ENCODE assay signal across 26 cellular contexts in the genomic region with DNA sequence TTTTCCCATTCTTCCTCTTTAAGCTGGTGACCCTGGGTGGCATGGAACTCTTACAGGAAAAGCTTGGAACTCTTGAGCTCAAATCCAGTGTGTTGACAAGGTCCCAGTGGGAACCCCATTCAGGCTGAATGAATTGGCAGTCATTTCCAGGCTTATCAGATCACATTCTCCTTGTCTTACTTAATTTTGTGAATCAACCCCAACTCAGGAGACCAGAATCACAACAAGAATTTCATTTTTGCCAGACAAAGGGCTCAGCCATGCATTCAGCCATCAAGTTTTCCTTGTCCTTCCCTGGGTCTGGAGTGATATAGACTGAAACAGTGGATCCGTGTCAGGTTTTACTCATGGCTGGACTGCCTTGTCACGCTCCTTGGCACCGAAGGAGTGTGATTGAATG.
DNase-seq lines count a peak whose midpoint lies in the region; ATAC-seq and TF ChIP-seq lines count a peak whose summit lies in the region.
"Had no signal": no experiment of that assay in that cellular context is flagged by ENCODE, and none has a peak within 500 bp of the region (broad histone marks: within the 10 kb centered on the region; RNA-seq: fewer than 3 reads in every experiment).

No MANE protein-coding gene starts in this region.

- no peak overlapping the region for H3K23ac ChIP-seq in trophoblast cell (ENCODE audit: low read length)

- 32 to 38% methylated on average over 3 of the region's 3 CpGs for WGBS in GM23248 (ENCODE audit: low coverage in 1 of 2, low lambda C conversion rate in 2 of 2, missing lambda C conversion rate in 2 of 2), 2 experiments
- WGBS in trophoblast cell (ENCODE audit: extremely low coverage, insufficient coverage, insufficient read length), result no CpG with 5 or more reads among the region's 3 CpGs

- peak overlapping the region; percentile 96 for H2BK5ac ChIP-seq in trophoblast cell (ENCODE audit: low read depth, low read length, poor library complexity)

- H2BK12ac ChIP-seq in trophoblast cell (ENCODE audit: low read length), result peak overlapping the region; percentile 100

- no peak overlapping the region for H4K12ac ChIP-seq in trophoblast cell (ENCODE audit: low read depth, low read length)

- no peaks in the 10 kb centered on the region for H3K36me3 ChIP-seq in GM23248 (ENCODE audit: low read depth)
- H3K36me3 ChIP-seq in kidney epithelial cell (ENCODE audit: control insufficient read depth, insufficient read depth, low read length), result no peaks in the 10 kb centered on the region
- H3K36me3 ChIP-seq in trophoblast cell (ENCODE audit: control insufficient read depth in 1 of 2, insufficient read depth in 2 of 2, low read length in 2 of 2), result no peaks in the 10 kb centered on the region
- H3K36me3 ChIP-seq: BE2C, colonic mucosa, esophagus squamous epithelium, HAP-1, neutrophil, uterus had no signal

- H3K9me3 Mint-ChIP-seq in chondrocyte (ENCODE audit: low read depth), result peaks cover 2% of the 10 kb centered on the region
- H3K9me3 Mint-ChIP-seq: activated B cell treated with CpG ODN at 0.5 μM for 24 hours; activated naive CD8-positive, alpha-beta T cell treated with anti-CD3 and anti-CD28 coated beads, Interleukin-2, amount 10 ng/mL, durations not matched to agents 7 days and 5 days had no signal

- no peak for TF ChIP-seq POLR2A in GM18505 (IDR thresholded peaks at IDR 0.05; ENCODE audit: borderline replicate concordance, extremely low read depth, insufficient read depth, insufficient read length)

- no peak for ATAC-seq in T-helper 17 cell
- ATAC-seq in GM18505 (IDR thresholded peaks at IDR 0.05; ENCODE audit: unreplicated experiment), result no peak
- ATAC-seq: body of pancreas; SK-N-SH treated with all-trans-retinoic acid at 6 μM for 48 hours; stimulated activated naive B cell treated with anti-CD40 and anti-IgM and Interleukin-4, amounts not matched to agents 10 μg/mL and 1 μg/mL and 100 μg/mL, for 72 hours had no signal

- no peaks in the 10 kb centered on the region for H3F3A ChIP-seq in GM23248 (ENCODE audit: insufficient read depth)

- H3K4me3 ChIP-seq in GM23248, result no peak overlapping the region
- no peak overlapping the region for H3K4me3 ChIP-seq in kidney epithelial cell (ENCODE audit: low read depth, low read length)
- no peak overlapping the region for H3K4me3 ChIP-seq in trophoblast cell (ENCODE audit: low read depth, low read length)
- H3K4me3 ChIP-seq: body of pancreas, colonic mucosa, esophagus squamous epithelium, HAP-1, lung, uterus had no signal

- H3K4me1 Mint-ChIP-seq in T-helper 17 cell, result no peaks in the 10 kb centered on the region
- H3K4me1 Mint-ChIP-seq in chondrocyte (ENCODE audit: low read depth), result peaks cover 18% of the 10 kb centered on the region
- H3K4me1 Mint-ChIP-seq: activated B cell treated with CpG ODN at 0.5 μM for 24 hours; activated naive CD8-positive, alpha-beta T cell treated with anti-CD3 and anti-CD28 coated beads, Interleukin-2, amount 10 ng/mL, durations not matched to agents 7 days and 5 days; stimulated activated naive B cell treated with anti-CD40 and anti-IgM and Interleukin-4, amounts not matched to agents 10 μg/mL and 1 μg/mL and 100 μg/mL, for 72 hours had no signal

- H3K36me3 Mint-ChIP-seq in T-helper 17 cell (ENCODE audit: low read depth) (no peaks in the 10 kb centered on the region), chondrocyte (ENCODE audit: low read depth) (no peaks in the 10 kb centered on the region)
- H3K36me3 Mint-ChIP-seq: activated naive CD8-positive, alpha-beta T cell treated with anti-CD3 and anti-CD28 coated beads, Interleukin-2, amount 10 ng/mL, durations not matched to agents 7 days and 5 days; stimulated activated naive B cell treated with anti-CD40 and anti-IgM and Interleukin-4, amounts not matched to agents 10 μg/mL and 1 μg/mL and 100 μg/mL, for 72 hours had no signal

- in situ Hi-C loops in GM23248 (cut with MboI), result no loop called here

- H3K9ac ChIP-seq in GM23248 (no peak overlapping the region), trophoblast cell (ENCODE audit: low read length) (no peak overlapping the region)

- H2AFZ ChIP-seq in GM23248 (0 out of 2 replicates have a peak overlapping the region, but pooled peaks have one; percentile 5), trophoblast cell (ENCODE audit: insufficient read depth, low read length, poor library complexity) (no peak overlapping the region)

- peak overlapping the region; percentile 96 for H2AK5ac ChIP-seq in trophoblast cell (ENCODE audit: low read length)

- peak overlapping the region; percentile 99 for H4K91ac ChIP-seq in trophoblast cell (ENCODE audit: low read depth, low read length)

- H3K4me2 ChIP-seq in GM23248 (ENCODE audit: unreplicated experiment) (no peak overlapping the region), trophoblast cell (ENCODE audit: low read length) (no peak overlapping the region)

- TF ChIP-seq CTCF in kidney epithelial cell (IDR thresholded peaks at IDR 0.05; ENCODE audit: insufficient read depth, low read length, poor library complexity, severe bottlenecking), result no peak
- TF ChIP-seq CTCF in chondrocyte (IDR thresholded peaks at IDR 0.05), result no peak

- DNase-seq in GM23248 (no peak), astrocyte of the hippocampus (ENCODE audit: low read depth, low spot score) (peak; percentile 81), kidney epithelial cell (ENCODE audit: low read depth) (peak; percentile 25), trophoblast cell (no peak), T-helper 17 cell (no peak), dedifferentiated amniotic fluid mesenchymal stem cell (ENCODE audit: extremely low spot score) (no peak), chondrocyte (ENCODE audit: low spot score) (no peak)
- DNase-seq: activated B cell treated with CpG ODN at 0.5 μM for 24 hours; activated CD4-positive, alpha-beta T cell treated with anti-CD3 and anti-CD28 coated beads, Interleukin-2, amount 50 U/mL, for 4 hours; activated CD8-positive, alpha-beta memory T cell treated with anti-CD3 and anti-CD28 coated beads, Interleukin-2, amount 50 U/mL, for 48 hours; activated naive CD8-positive, alpha-beta T cell treated with anti-CD3 and anti-CD28 coated beads, Interleukin-2, amount 10 ng/mL, durations not matched to agents 7 days and 5 days; BE2C; body of pancreas; colonic mucosa; DMS79; esophagus squamous epithelium; NCI-H1048; NCI-H187; NCI-H69; stimulated activated naive B cell treated with anti-CD40 and anti-IgM and Interleukin-4, amounts not matched to agents 10 μg/mL and 1 μg/mL and 100 μg/mL, for 72 hours; uterus had no signal

- H3K27me3 ChIP-seq in GM23248 (replicated peaks; ENCODE audit: insufficient read depth) (no peaks in the 10 kb centered on the region), kidney epithelial cell (ENCODE audit: control insufficient read depth, insufficient read depth, low read length) (no peaks in the 10 kb centered on the region), trophoblast cell (ENCODE audit: insufficient read depth, low read length) (no peaks in the 10 kb centered on the region)
- H3K27me3 ChIP-seq: BE2C, body of pancreas, colonic mucosa, uterus had no signal

- H4K8ac ChIP-seq in trophoblast cell (ENCODE audit: low read depth, low read length), result peak overlapping the region; percentile 92

- H3K27me3 Mint-ChIP-seq in T-helper 17 cell (peaks cover 45% of the 10 kb centered on the region), chondrocyte (ENCODE audit: low read depth) (no peaks in the 10 kb centered on the region)

- H3K4ac ChIP-seq in trophoblast cell (ENCODE audit: low read depth, low read length), result peak overlapping the region; percentile 88

- H2BK120ac ChIP-seq in trophoblast cell (ENCODE audit: insufficient read depth, low read length, poor library complexity), result peak overlapping the region; percentile 99

- H3K27ac ChIP-seq in GM23248 (no peak overlapping the region), trophoblast cell (ENCODE audit: low read depth, low read length) (peak overlapping the region; percentile 86)
- H3K27ac ChIP-seq: body of pancreas, colonic mucosa, esophagus squamous epithelium, neutrophil, uterus had no signal

- H3K14ac ChIP-seq in trophoblast cell (ENCODE audit: low read length), result peak overlapping the region; percentile 97

- 0 out of 2 replicates have a peak, but pooled peaks cover 11% of the 10 kb centered on the region for H3K4me1 ChIP-seq in GM23248 (ENCODE audit: insufficient read depth)
- peaks cover 12 to 21% of the 10 kb centered on the region in 2 experiments for H3K4me1 ChIP-seq in trophoblast cell (ENCODE audit: control insufficient read depth in 1 of 2, insufficient read depth in 2 of 2, low read length in 2 of 2)
- H3K4me1 ChIP-seq: BE2C, body of pancreas, colonic mucosa, esophagus squamous epithelium, HAP-1, uterus had no signal

- no peak overlapping the region for H3K27ac Mint-ChIP-seq in T-helper 17 cell
- no peak overlapping the region for H3K27ac Mint-ChIP-seq in chondrocyte (ENCODE audit: unreplicated experiment)
- H3K27ac Mint-ChIP-seq: activated B cell treated with CpG ODN at 0.5 μM for 24 hours; activated naive CD8-positive, alpha-beta T cell treated with anti-CD3 and anti-CD28 coated beads, Interleukin-2, amount 10 ng/mL, durations not matched to agents 7 days and 5 days; stimulated activated naive B cell treated with anti-CD40 and anti-IgM and Interleukin-4, amounts not matched to agents 10 μg/mL and 1 μg/mL and 100 μg/mL, for 72 hours had no signal

- H3K79me2 ChIP-seq in GM23248 (ENCODE audit: insufficient read depth) (no peaks in the 10 kb centered on the region), trophoblast cell (ENCODE audit: control insufficient read depth, insufficient read depth, low read length, poor library complexity) (peaks cover 5% of the 10 kb centered on the region)

- H3K18ac ChIP-seq in trophoblast cell (ENCODE audit: low read length), result peak overlapping the region; percentile 94

- no peaks in the 10 kb centered on the region for H3K9me2 ChIP-seq in GM23248 (ENCODE audit: insufficient read depth)

- peaks cover 31% of the 10 kb centered on the region for H3K79me1 ChIP-seq in trophoblast cell (ENCODE audit: low read length)

- no peaks in the 10 kb centered on the region for H4K20me1 ChIP-seq in GM23248 (ENCODE audit: insufficient read depth)

- no peak overlapping the region for H3K4me3 Mint-ChIP-seq in T-helper 17 cell
- H3K4me3 Mint-ChIP-seq in chondrocyte (ENCODE audit: unreplicated experiment), result no peak overlapping the region
- H3K4me3 Mint-ChIP-seq: activated B cell treated with CpG ODN at 0.5 μM for 24 hours; activated naive CD8-positive, alpha-beta T cell treated with anti-CD3 and anti-CD28 coated beads, Interleukin-2, amount 10 ng/mL, durations not matched to agents 7 days and 5 days; stimulated activated naive B cell treated with anti-CD40 and anti-IgM and Interleukin-4, amounts not matched to agents 10 μg/mL and 1 μg/mL and 100 μg/mL, for 72 hours had no signal

- H3K9me3 ChIP-seq in GM23248 (ENCODE audit: low read depth) (no peaks in the 10 kb centered on the region), trophoblast cell (ENCODE audit: insufficient read depth, low read depth, low read length) (no peaks in the 10 kb centered on the region), T-helper 17 cell (ENCODE audit: control insufficient read depth, low read length, poor library complexity, severe bottlenecking) (no peaks in the 10 kb centered on the region)
- H3K9me3 ChIP-seq: BE2C, body of pancreas, colonic mucosa, esophagus squamous epithelium, HAP-1, neutrophil, uterus had no signal

Comparison
In these comparisons a context has a peak if more than half of its experiments do, and no peak if none do; other contexts are left out.
1. DNase-seq: peak in astrocyte of the hippocampus (single experiment) and kidney epithelial cell (single experiment); none in GM23248 (single experiment), trophoblast cell (0 of 2), T-helper 17 cell (0 of 3), dedifferentiated amniotic fluid mesenchymal stem cell (single experiment) and chondrocyte (single experiment).